18 cellular contexts compared by ENCODE assay signal in genomic region chr6:79353226-79353625, GRCh38.
"Had no signal": no experiment of that assay in that cellular context is flagged by ENCODE, and none has a peak within 500 bp of the region (broad histone marks: within the 10 kb centered on the region; RNA-seq: fewer than 3 reads in every experiment).

No MANE protein-coding gene starts in this region.

- H3K36me3 ChIP-seq: adrenal gland, left lung had no signal

- DNase-seq: activated CD4-positive, alpha-beta T cell treated with anti-CD3 and anti-CD28 coated beads, Interleukin-2, amount 50 U/mL, for 1 hour; activated CD8-positive, alpha-beta memory T cell treated with anti-CD3 and anti-CD28 coated beads for 24 hours; activated CD8-positive, alpha-beta memory T cell treated with anti-CD3 and anti-CD28 coated beads, Interleukin-2, amount 50 U/mL, for 48 hours; activated gamma-delta T cell; activated T-cell treated with anti-CD3 and anti-CD28 coated beads, Interleukin-2, amount 50 U/mL, for 48 hours; adrenal gland; caudate nucleus; dorsolateral prefrontal cortex; head of caudate nucleus; kidney; left lung; midbrain; nephron progenitor cell; nucleus accumbens; stimulated activated naive B cell treated with anti-CD40 and anti-IgM and Interleukin-4, amounts not matched to agents 10 μg/mL and 1 μg/mL and 100 μg/mL, for 72 hours; T-helper 1 cell; T-helper 9 cell had no signal

- H3K4me3 ChIP-seq: adrenal gland, dorsolateral prefrontal cortex, left lung had no signal

- H3K4me1 ChIP-seq: adrenal gland, left lung had no signal

- ATAC-seq: activated CD4-positive, CD25-positive, alpha-beta regulatory T cell treated with anti-CD3 and anti-CD28 coated beads, Interleukin-2, amount 50 U/mL, for 24 hours; left lung had no signal

- H3K9me3 ChIP-seq: adrenal gland had no signal

- H3K27me3 ChIP-seq: adrenal gland, dorsolateral prefrontal cortex, left lung had no signal

- H3K27ac ChIP-seq: adrenal gland, dorsolateral prefrontal cortex, left lung had no signal
